19 cellular contexts compared by ENCODE assay signal in genomic region chr5:65326912-65327311, GRCh38.
DNase-seq lines count a peak whose midpoint lies in the region; ATAC-seq, FAIRE-seq and TF ChIP-seq lines count a peak whose summit lies in the region.
"Had no signal": no experiment of that assay in that cellular context is flagged by ENCODE, and none has a peak within 500 bp of the region (broad histone marks: within the 10 kb centered on the region; RNA-seq: fewer than 3 reads in every experiment).

No MANE protein-coding gene starts in this region.

- H3K4me3 ChIP-seq in HUES64 (ENCODE audit: low read length): no peak overlapping the region
- H3K4me3 ChIP-seq in pancreas: no peak overlapping the region
- H3K4me3 ChIP-seq: spleen, tibial artery had no signal

- H3K27me3 ChIP-seq in HUES64 (ENCODE audit: insufficient read depth, low read length) (no peaks in the 10 kb centered on the region), pancreas (no peaks in the 10 kb centered on the region)
- H3K27me3 ChIP-seq: spleen, tibial artery had no signal

- H3K4me1 ChIP-seq in HUES64 (ENCODE audit: insufficient read depth, low read length): peaks cover 21% of the 10 kb centered on the region
- no peaks in the 10 kb centered on the region for H3K4me1 ChIP-seq in pancreas
- H3K4me1 ChIP-seq: spleen had no signal

- H3K4me3 Mint-ChIP-seq in mesothelial cell of epicardium: no peak overlapping the region
- H3K4me3 Mint-ChIP-seq: activated CD4-positive, alpha-beta T cell treated with anti-CD3 and anti-CD28 coated beads, Interleukin-2, amount 10 ng/mL, durations not matched to agents 24 days and 14 days; activated naive CD4-positive, alpha-beta T cell treated with anti-CD3 and anti-CD28 coated beads, Interleukin-2, amount 10 ng/mL, durations not matched to agents 7 days and 5 days; stimulated activated effector memory CD8-positive, alpha-beta T cell treated with anti-CD3 and anti-CD28 coated beads, Interleukin-12 subunit alpha, Interleukin-12 subunit beta, amount 100 ng/mL, for 72 hours had no signal

- ATAC-seq in pancreas: no peak
- ATAC-seq: left ventricle myocardium superior; stimulated activated effector memory CD8-positive, alpha-beta T cell treated with anti-CD3 and anti-CD28 coated beads, Interleukin-12 subunit alpha, Interleukin-12 subunit beta, amount 100 ng/mL, for 72 hours had no signal

- H3K9me3 ChIP-seq in HUES64 (ENCODE audit: insufficient read depth, low read depth, low read length) (no peaks in the 10 kb centered on the region), pancreas (no peaks in the 10 kb centered on the region)
- H3K9me3 ChIP-seq: spleen, tibial artery had no signal

- WGBS in HUES64: 91% methylated on average over 1 of the region's 1 CpG
- 77 to 83% methylated on average over 1 of the region's 1 CpG for WGBS in pancreas, 2 donors

- H3K36me3 ChIP-seq in HUES64 (ENCODE audit: insufficient read depth, low read length) (no peaks in the 10 kb centered on the region), pancreas (no peaks in the 10 kb centered on the region)
- H3K36me3 ChIP-seq: spleen, tibial artery had no signal

- intact Hi-C loops in pancreas (cut with DNase I): no loop called here
- intact Hi-C loops in posterior cingulate gyrus (cut with DNase I): no loop called here

- FAIRE-seq in pancreas (lab: Jason Lieb, UNC): no peak

- H3K9me3 Mint-ChIP-seq in mesothelial cell of epicardium: no peaks in the 10 kb centered on the region
- H3K9me3 Mint-ChIP-seq: activated CD4-positive, alpha-beta T cell treated with anti-CD3 and anti-CD28 coated beads, Interleukin-2, amount 10 ng/mL, durations not matched to agents 24 days and 14 days; activated naive CD4-positive, alpha-beta T cell treated with anti-CD3 and anti-CD28 coated beads, Interleukin-2, amount 10 ng/mL, durations not matched to agents 7 days and 5 days; stimulated activated effector memory CD8-positive, alpha-beta T cell treated with anti-CD3 and anti-CD28 coated beads, Interleukin-12 subunit alpha, Interleukin-12 subunit beta, amount 100 ng/mL, for 72 hours had no signal

- peak overlapping the region; percentile 45 for H3K27ac Mint-ChIP-seq in mesothelial cell of epicardium
- H3K27ac Mint-ChIP-seq: activated CD4-positive, alpha-beta T cell treated with anti-CD3 and anti-CD28 coated beads, Interleukin-2, amount 10 ng/mL, durations not matched to agents 24 days and 14 days; activated naive CD4-positive, alpha-beta T cell treated with anti-CD3 and anti-CD28 coated beads, Interleukin-2, amount 10 ng/mL, durations not matched to agents 7 days and 5 days; stimulated activated effector memory CD8-positive, alpha-beta T cell treated with anti-CD3 and anti-CD28 coated beads, Interleukin-12 subunit alpha, Interleukin-12 subunit beta, amount 100 ng/mL, for 72 hours had no signal

- peak; percentile 18 for DNase-seq in ELR (ENCODE audit: low read depth)
- DNase-seq in dedifferentiated amniotic fluid mesenchymal stem cell (ENCODE audit: extremely low spot score): peak; percentile 18
- no peak for DNase-seq in mesothelial cell of epicardium (ENCODE audit: low spot score in 2 of 2, unreplicated experiment in 2 of 2)
- no peak for DNase-seq in pancreas
- no peak for DNase-seq in central memory CD4-positive, alpha-beta T cell
- DNase-seq in dermis blood vessel endothelial cell: no peak
- DNase-seq in posterior cingulate gyrus: no peak
- DNase-seq: activated CD4-positive, alpha-beta T cell treated with anti-CD3 and anti-CD28 coated beads, Interleukin-2, amount 10 ng/mL, durations not matched to agents 24 days and 14 days; activated naive CD4-positive, alpha-beta T cell treated with anti-CD3 and anti-CD28 coated beads, Interleukin-2, amount 10 ng/mL, durations not matched to agents 7 days and 5 days; C1 segment of cervical spinal cord; effector CD4-positive, alpha-beta T cell; foreskin melanocyte; left ventricle myocardium superior; NCI-H146; spleen; tibial artery had no signal

- H3K36me3 Mint-ChIP-seq in mesothelial cell of epicardium: peaks cover 2% of the 10 kb centered on the region
- H3K36me3 Mint-ChIP-seq: activated naive CD4-positive, alpha-beta T cell treated with anti-CD3 and anti-CD28 coated beads, Interleukin-2, amount 10 ng/mL, durations not matched to agents 7 days and 5 days; stimulated activated effector memory CD8-positive, alpha-beta T cell treated with anti-CD3 and anti-CD28 coated beads, Interleukin-12 subunit alpha, Interleukin-12 subunit beta, amount 100 ng/mL, for 72 hours had no signal

- no peak for TF ChIP-seq CTCF in mesothelial cell of epicardium (IDR thresholded peaks at IDR 0.05; ENCODE audit: unreplicated experiment)
- TF ChIP-seq CTCF in pancreas (IDR thresholded peaks at IDR 0.05): no peak

- 0 out of 2 replicates have a peak overlapping the region, but pooled peaks have one; percentile 22 for H3K9ac ChIP-seq in HUES64 (ENCODE audit: low read depth, low read length)

- peaks cover 27% of the 10 kb centered on the region for H3K4me1 Mint-ChIP-seq in mesothelial cell of epicardium
- H3K4me1 Mint-ChIP-seq: activated CD4-positive, alpha-beta T cell treated with anti-CD3 and anti-CD28 coated beads, Interleukin-2, amount 10 ng/mL, durations not matched to agents 24 days and 14 days; activated naive CD4-positive, alpha-beta T cell treated with anti-CD3 and anti-CD28 coated beads, Interleukin-2, amount 10 ng/mL, durations not matched to agents 7 days and 5 days; stimulated activated effector memory CD8-positive, alpha-beta T cell treated with anti-CD3 and anti-CD28 coated beads, Interleukin-12 subunit alpha, Interleukin-12 subunit beta, amount 100 ng/mL, for 72 hours had no signal

- no peaks in the 10 kb centered on the region for H3K27me3 Mint-ChIP-seq in mesothelial cell of epicardium (ENCODE audit: low read depth)
- H3K27me3 Mint-ChIP-seq: activated CD4-positive, alpha-beta T cell treated with anti-CD3 and anti-CD28 coated beads, Interleukin-2, amount 10 ng/mL, durations not matched to agents 24 days and 14 days; activated naive CD4-positive, alpha-beta T cell treated with anti-CD3 and anti-CD28 coated beads, Interleukin-2, amount 10 ng/mL, durations not matched to agents 7 days and 5 days; progenitor cell of endocrine pancreas had no signal

- H3K27ac ChIP-seq in HUES64 (ENCODE audit: low read depth, low read length) (no peak overlapping the region), pancreas (no peak overlapping the region)
- H3K27ac ChIP-seq: spleen, tibial artery had no signal

Comparison
In these comparisons a context has a peak if more than half of its experiments do, and no peak if none do; other contexts are left out.
1. DNase-seq: peak in ELR (single experiment) and dedifferentiated amniotic fluid mesenchymal stem cell (single experiment); none in mesothelial cell of epicardium (0 of 2), pancreas (0 of 6), central memory CD4-positive, alpha-beta T cell (single experiment), dermis blood vessel endothelial cell (single experiment) and posterior cingulate gyrus (0 of 10).